27 cellular contexts compared by ENCODE assay signal in genomic region chr3:178446054-178446453, GRCh38.
"Had no signal": no experiment of that assay in that cellular context is flagged by ENCODE, and none has a peak within 500 bp of the region (broad histone marks: within the 10 kb centered on the region; RNA-seq: fewer than 3 reads in every experiment).

No MANE protein-coding gene starts in this region.

- H3K4me1 Mint-ChIP-seq: naive B cell; neural progenitor cell; stimulated activated effector memory CD8-positive, alpha-beta T cell treated with anti-CD3 and anti-CD28 coated beads, Interleukin-12 subunit alpha, Interleukin-12 subunit beta, amount 100 ng/mL, for 72 hours had no signal

- H3K27me3 Mint-ChIP-seq: dendritic cell treated with granulocyte-macrophage colony-stimulating factor and Interleukin-4, amounts not matched to agents 40 ng/mL and 50 ng/mL, for 4 days had no signal

- H3K27ac ChIP-seq: epithelial cell of prostate, gastrocnemius medialis, left lung, neural progenitor cell, prostate gland, right atrium auricular region, sigmoid colon, stomach, thyroid gland, vagina had no signal

- H3K36me3 Mint-ChIP-seq: mesothelial cell of epicardium; naive B cell; natural killer cell treated with Interleukin-12 subunit alpha and Interleukin-12 subunit beta and Interleukin-15 and Interleukin-18, amount 100 ng/mL, for 72 hours; neural progenitor cell; stimulated activated effector memory CD8-positive, alpha-beta T cell treated with anti-CD3 and anti-CD28 coated beads, Interleukin-12 subunit alpha, Interleukin-12 subunit beta, amount 100 ng/mL, for 72 hours had no signal

- H3K4me1 ChIP-seq: gastrocnemius medialis, left lung, neural progenitor cell, prostate gland, right atrium auricular region, sigmoid colon, stomach, thyroid gland, vagina had no signal

- H3K9ac ChIP-seq: neural progenitor cell had no signal

- DNase-seq: effector CD8-positive, alpha-beta T cell; endodermal cell; foreskin fibroblast; gastrocnemius medialis; head of caudate nucleus; left cardiac atrium; left lung; mesenchymal stem cell; mucosa of descending colon; naive B cell; sigmoid colon; stimulated activated CD4-positive, alpha-beta T cell treated with anti-CD3 and anti-CD28 coated beads, Interleukin-2, amount 100 ng/mL, for 24 hours; stimulated activated CD4-positive, alpha-beta T cell treated with anti-CD3 and anti-CD28 coated beads, Interleukin-4, amount 100 ng/mL, for 24 hours; stimulated activated naive CD4-positive, alpha-beta T cell treated with Interleukin-2 at 50 U/mL for 16 hours; stomach; thyroid gland; trophoblast cell had no signal

- H3K27ac Mint-ChIP-seq: dendritic cell treated with granulocyte-macrophage colony-stimulating factor and Interleukin-4, amounts not matched to agents 40 ng/mL and 50 ng/mL, for 4 days; endodermal cell; mesothelial cell of epicardium; naive B cell; natural killer cell treated with Interleukin-12 subunit alpha and Interleukin-12 subunit beta and Interleukin-15 and Interleukin-18, amount 100 ng/mL, for 72 hours; neural progenitor cell; stimulated activated effector memory CD8-positive, alpha-beta T cell treated with anti-CD3 and anti-CD28 coated beads, Interleukin-12 subunit alpha, Interleukin-12 subunit beta, amount 100 ng/mL, for 72 hours had no signal

- H3K4me3 Mint-ChIP-seq: dendritic cell treated with granulocyte-macrophage colony-stimulating factor and Interleukin-4, amounts not matched to agents 40 ng/mL and 50 ng/mL, for 4 days; endodermal cell; mesothelial cell of epicardium; naive B cell; natural killer cell treated with Interleukin-12 subunit alpha and Interleukin-12 subunit beta and Interleukin-15 and Interleukin-18, amount 100 ng/mL, for 72 hours; neural progenitor cell; stimulated activated effector memory CD8-positive, alpha-beta T cell treated with anti-CD3 and anti-CD28 coated beads, Interleukin-12 subunit alpha, Interleukin-12 subunit beta, amount 100 ng/mL, for 72 hours had no signal

- H3K9me3 ChIP-seq: gastrocnemius medialis, left lung, mucosa of descending colon, prostate gland, right atrium auricular region, sigmoid colon, stomach, thyroid gland, vagina had no signal

- ATAC-seq: esophagus mucosa; gastrocnemius medialis; left cardiac atrium; left lung; mucosa of descending colon; natural killer cell treated with Interleukin-12 subunit alpha and Interleukin-12 subunit beta and Interleukin-15 and Interleukin-18, amount 100 ng/mL, for 72 hours; stimulated activated effector memory CD8-positive, alpha-beta T cell treated with anti-CD3 and anti-CD28 coated beads, Interleukin-12 subunit alpha, Interleukin-12 subunit beta, amount 100 ng/mL, for 72 hours had no signal

- H3K36me3 ChIP-seq: gastrocnemius medialis, left lung, neural progenitor cell, prostate gland, right atrium auricular region, sigmoid colon, stomach, thyroid gland, vagina had no signal

- H3K4me3 ChIP-seq: gastrocnemius medialis, left lung, mucosa of descending colon, neural progenitor cell, prostate gland, right atrium auricular region, sigmoid colon, stomach, thyroid gland, vagina had no signal

- H3K9me3 Mint-ChIP-seq: dendritic cell treated with granulocyte-macrophage colony-stimulating factor and Interleukin-4, amounts not matched to agents 40 ng/mL and 50 ng/mL, for 4 days; endodermal cell; naive B cell; natural killer cell treated with Interleukin-12 subunit alpha and Interleukin-12 subunit beta and Interleukin-15 and Interleukin-18, amount 100 ng/mL, for 72 hours; neural progenitor cell; stimulated activated effector memory CD8-positive, alpha-beta T cell treated with anti-CD3 and anti-CD28 coated beads, Interleukin-12 subunit alpha, Interleukin-12 subunit beta, amount 100 ng/mL, for 72 hours had no signal
